In the genomic region with DNA sequence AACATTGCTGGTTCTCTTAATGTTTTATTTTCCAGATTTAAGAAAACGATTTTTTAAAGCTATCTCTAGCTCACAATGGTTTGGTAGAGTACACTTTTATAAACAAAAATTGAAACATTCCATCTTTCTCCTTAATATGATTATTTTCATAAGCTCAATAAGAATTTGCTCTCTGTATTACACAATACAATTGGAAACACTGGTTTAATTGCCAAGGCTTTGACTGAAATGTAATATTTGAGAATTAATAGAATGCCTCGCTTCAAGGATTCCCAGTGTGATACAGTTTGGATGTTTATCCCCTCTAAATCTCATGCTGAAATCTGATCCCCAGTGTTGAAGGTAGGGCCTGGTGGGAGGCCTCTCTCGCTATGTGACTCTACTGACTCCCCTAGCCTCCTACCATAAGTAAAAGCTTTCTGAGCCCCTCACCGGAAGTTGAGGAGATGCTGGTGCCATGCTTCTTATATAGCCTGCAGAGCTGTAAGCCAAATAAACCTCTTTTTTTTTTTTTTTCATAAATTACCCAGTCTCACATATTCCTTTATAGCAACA, we compare ENCODE assay signal across 18 cellular contexts.
A peak's percentile ranks its signal among the peaks of the same experiment; 100 is the strongest.
DNase-seq lines count a peak whose midpoint lies in the region; ATAC-seq and TF ChIP-seq lines count a peak whose summit lies in the region.
"Had no signal": no experiment of that assay in that cellular context is flagged by ENCODE, and none has a peak within 500 bp of the region (broad histone marks: within the 10 kb centered on the region; RNA-seq: fewer than 3 reads in every experiment).

No MANE protein-coding gene starts in this region.

- no peaks in the 10 kb centered on the region for H3K9me3 ChIP-seq in adrenal gland (replicated peaks in 1 of 3)
- H3K9me3 ChIP-seq: BE2C, tibial artery had no signal

- H3K27me3 ChIP-seq in adrenal gland, result no peaks in the 10 kb centered on the region
- H3K27me3 ChIP-seq: BE2C, tibial artery had no signal

- no peak for TF ChIP-seq POLR2A in adrenal gland (IDR thresholded peaks at IDR 0.05)

- no peaks in the 10 kb centered on the region for H3K36me3 ChIP-seq in adrenal gland (replicated peaks in 1 of 2)
- H3K36me3 ChIP-seq: BE2C, tibial artery had no signal

- peak overlapping the region in 4 of 5 donors; percentile 2 to 41 (median 22) for H3K27ac ChIP-seq in adrenal gland
- H3K27ac ChIP-seq: HL-60, tibial artery had no signal

- DNase-seq in NCI-H748 (lab: John Stamatoyannopoulos, UW; ENCODE audit: unreplicated experiment) (peak; percentile 10), NCI-H748 treated with DMSO at 0.1 percent for 48 hours (lab: John Stamatoyannopoulos, UW) (no peak), adrenal gland (no peak), left kidney (ENCODE audit: low read depth, low spot score) (peak; percentile 61), mucosa of gallbladder (ENCODE audit: low spot score) (no peak)
- DNase-seq: activated CD4-positive, alpha-beta memory T cell treated with anti-CD3 and anti-CD28 coated beads, Interleukin-2, amount 10 ng/mL, durations not matched to agents 7 days and 5 days; activated gamma-delta T cell; BE2C; cortex of kidney; DND-41; NCI-H1092 treated with DMSO at 0.1 percent for 48 hours; NCI-H2029; stimulated activated CD4-positive, alpha-beta T cell treated with anti-CD3 and anti-CD28 coated beads, Interleukin-4, amount 100 ng/mL, for 24 hours; tibial artery had no signal

- intact Hi-C loops in adrenal gland (cut with DNase I), result no loop called here

- WGBS in adrenal gland, 4 donors, result 59 to 75% (median 72%) methylated on average over 4 of the region's 4 CpGs

- ATAC-seq in HG03139 (IDR thresholded peaks at IDR 0.05; ENCODE audit: unreplicated experiment), result no peak
- ATAC-seq in GM21576 (IDR thresholded peaks at IDR 0.05; ENCODE audit: unreplicated experiment), result no peak
- no peak for ATAC-seq in GM21786 (IDR thresholded peaks at IDR 0.05; ENCODE audit: unreplicated experiment)

- peaks cover 31 to 35% of the 10 kb centered on the region in 2 donors for H3K4me1 ChIP-seq in adrenal gland (replicated peaks in 1 of 2)
- H3K4me1 ChIP-seq: BE2C had no signal

- TF ChIP-seq CTCF in adrenal gland (IDR thresholded peaks at IDR 0.05), result no peak

- no peak overlapping the region for H3K4me3 ChIP-seq in adrenal gland
- H3K4me3 ChIP-seq: tibial artery had no signal

Comparison
In these comparisons a context has a peak if more than half of its experiments do, and no peak if none do; other contexts are left out.
1. DNase-seq: peak in NCI-H748 (single experiment) and left kidney (single experiment); none in NCI-H748 treated with DMSO at 0.1 percent for 48 hours (single experiment), adrenal gland (0 of 7) and mucosa of gallbladder (single experiment).